8 cellular contexts compared by ENCODE assay signal in the genomic region with DNA sequence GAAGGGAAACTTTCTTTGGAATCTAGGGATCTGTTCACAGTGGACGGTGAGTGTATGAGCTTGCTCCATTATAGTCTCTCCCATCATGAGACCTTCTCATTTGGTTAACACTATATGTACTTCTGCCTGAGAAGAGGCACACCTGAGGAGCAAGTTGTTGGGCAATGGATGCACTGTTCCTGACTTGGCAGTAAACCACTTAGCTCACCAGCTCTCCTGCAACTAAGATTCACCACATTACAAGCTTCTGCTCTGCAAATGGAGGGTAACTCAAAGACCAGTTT. TPM values are rescaled to one million over a fixed set of nuclear protein-coding genes. Genes with fewer than 3 reads are reported as not detected.
DNase-seq lines count a peak whose midpoint lies in the region; ATAC-seq, FAIRE-seq and TF ChIP-seq lines count a peak whose summit lies in the region.

No MANE protein-coding gene starts in this region.

- H4K5ac ChIP-seq in H1 (ENCODE audit: insufficient read length, low read depth, low read length), result no peak overlapping the region

- H2BK12ac ChIP-seq in H1 (ENCODE audit: low read depth, low read length), result no peak overlapping the region; the same call in 1 of the 2 replicates

- peak overlapping the region in 1 of 2 donors; percentile 89 for H3K27ac Mint-ChIP-seq in activated naive CD4-positive, alpha-beta T cell treated with anti-CD3 and anti-CD28 coated beads, Interleukin-2, amount 50 U/mL, for 72 hours

- no peak for DNase-seq in DND-41
- DNase-seq in H1 (ENCODE audit: low read depth in 1 of 2, low spot score in 2 of 2), result no peak
- no peak for DNase-seq in cerebellar cortex (ENCODE audit: low spot score)
- DNase-seq in NCI-H2171 (lab: John Stamatoyannopoulos, UW), result no peak
- DNase-seq in activated naive CD4-positive, alpha-beta T cell treated with anti-CD3 and anti-CD28 coated beads, Interleukin-2, amount 50 U/mL, for 72 hours (ENCODE audit: low spot score in 2 of 2), result no peak
- no peak for DNase-seq in mesenteric fat pad (ENCODE audit: low spot score)

- H3K79me2 ChIP-seq in DND-41 (ENCODE audit: insufficient read depth, low read length), result peaks cover 90% of the 10 kb centered on the region
- no peaks in the 10 kb centered on the region for H3K79me2 ChIP-seq in KMS-11 (ENCODE audit: insufficient read depth, low read depth)
- peaks cover 0 to 72% of the 10 kb centered on the region in 2 experiments; a peak in 3 of 4 replicates for H3K79me2 ChIP-seq in H1 (ENCODE audit: control insufficient read depth in 1 of 2, insufficient read depth in 2 of 2, low read length in 2 of 2)

- TF ChIP-seq EP300 in H1 (IDR thresholded peaks at IDR 0.05; ENCODE audit: borderline replicate concordance in 1 of 2, low read depth in 2 of 2, low read length in 2 of 2), result no peak

- 0 out of 2 replicates have a peak overlapping the region, but pooled peaks have one; percentile 31 for H2AFZ ChIP-seq in DND-41 (ENCODE audit: low read depth, low read length)
- no peak overlapping the region for H2AFZ ChIP-seq in KMS-11 (ENCODE audit: low read depth)
- H2AFZ ChIP-seq in H1 (ENCODE audit: low read length), result no peak overlapping the region

- TF ChIP-seq POLR2A in H1 (IDR thresholded peaks at IDR 0.05; ENCODE audit: control extremely low read depth in 1 of 2, low read depth in 2 of 2, low read length in 2 of 2), result no peak

- H3K36me3 Mint-ChIP-seq in activated naive CD4-positive, alpha-beta T cell treated with anti-CD3 and anti-CD28 coated beads, Interleukin-2, amount 50 U/mL, for 72 hours, result peaks cover 13 to 44% of the 10 kb centered on the region in 2 donors

- peak overlapping the region; percentile 50 for H3K9ac ChIP-seq in DND-41 (ENCODE audit: low read depth, low read length)
- no peak overlapping the region for H3K9ac ChIP-seq in KMS-11
- H3K9ac ChIP-seq in H1 (replicated peaks in 1 of 4; ENCODE audit: extremely low read depth in 1 of 4, low read depth in 3 of 4, low read length in 3 of 4), result no peak overlapping the region

- no peak overlapping the region for H3K23ac ChIP-seq in H1 (ENCODE audit: insufficient read length)

- no peak for TF ChIP-seq RAD21 in H1 (IDR thresholded peaks at IDR 0.05 in 1 of 2, conservative IDR thresholded peaks at IDR 0.05 in 1 of 2; ENCODE audit: low read depth in 2 of 2, low read length in 2 of 2)

- peak overlapping the region; percentile 92 for H3K27ac ChIP-seq in DND-41 (ENCODE audit: low read length)
- H3K27ac ChIP-seq in KMS-11, result peak overlapping the region; percentile 52; the same call in 1 of the 2 replicates
- H3K27ac ChIP-seq in H1 (ENCODE audit: low read depth, low read length), result no peak overlapping the region
- peak overlapping the region; percentile 84 for H3K27ac ChIP-seq in neutrophil

- H2BK15ac ChIP-seq in H1 (ENCODE audit: low read length), result 0 out of 2 replicates have a peak overlapping the region, but pooled peaks have one; percentile 6

- H3K79me1 ChIP-seq in H1 (ENCODE audit: low read depth, low read length), result peaks cover 23% of the 10 kb centered on the region

- H3K4me1 ChIP-seq in DND-41 (ENCODE audit: insufficient read depth, low read length), result peaks cover 40% of the 10 kb centered on the region
- peaks cover 41% of the 10 kb centered on the region for H3K4me1 ChIP-seq in KMS-11 (ENCODE audit: low read depth, poor library complexity, severe bottlenecking)
- H3K4me1 ChIP-seq in H1 (replicated peaks in 1 of 4; ENCODE audit: control insufficient read depth in 3 of 4, insufficient read depth in 4 of 4, low read length in 3 of 4), result peaks cover 10 to 23% (median 13%) of the 10 kb centered on the region in 4 experiments
- peaks cover 29 to 31% of the 10 kb centered on the region in 2 experiments for H3K4me1 ChIP-seq in neutrophil (ENCODE audit: control insufficient read depth in 1 of 2, insufficient read depth in 1 of 2, low read depth in 1 of 2, low read length in 1 of 2)

- H3K9me3 Mint-ChIP-seq in activated naive CD4-positive, alpha-beta T cell treated with anti-CD3 and anti-CD28 coated beads, Interleukin-2, amount 50 U/mL, for 72 hours, result no peaks in the 10 kb centered on the region

- no peak overlapping the region for H2BK20ac ChIP-seq in H1 (ENCODE audit: low read length)

- FAIRE-seq in H1 (lab: Jason Lieb, UNC), result no peak

- no peak overlapping the region for H3K56ac ChIP-seq in H1 (replicated peaks; ENCODE audit: insufficient read length, low read depth, low read length)

- H4K20me1 ChIP-seq in DND-41 (ENCODE audit: insufficient read depth, low read length), result peaks cover 9% of the 10 kb centered on the region; the same call in 1 of the 2 replicates
- H4K20me1 ChIP-seq in KMS-11 (ENCODE audit: insufficient read depth), result no peaks in the 10 kb centered on the region
- peaks cover 3 to 5% of the 10 kb centered on the region in 2 experiments for H4K20me1 ChIP-seq in H1 (replicated peaks in 1 of 2; ENCODE audit: control insufficient read depth in 1 of 2, insufficient read depth in 2 of 2, low read length in 2 of 2)

- no peak overlapping the region for H2BK5ac ChIP-seq in H1 (ENCODE audit: low read depth, low read length)

- H4K91ac ChIP-seq in H1 (replicated peaks; ENCODE audit: insufficient read length, low read length), result no peak overlapping the region

- H3K27me3 ChIP-seq in DND-41 (ENCODE audit: insufficient read depth, low read length, poor library complexity) (no peaks in the 10 kb centered on the region), KMS-11 (ENCODE audit: insufficient read depth, low read depth) (no peaks in the 10 kb centered on the region), H1 (replicated peaks in 1 of 4; ENCODE audit: control insufficient read depth in 3 of 4, extremely low read depth in 1 of 4, insufficient read depth in 3 of 4, low read length in 3 of 4) (no peaks in the 10 kb centered on the region), neutrophil (no peaks in the 10 kb centered on the region)

- TF ChIP-seq CTCF in DND-41 (IDR thresholded peaks at IDR 0.05; ENCODE audit: borderline replicate concordance, extremely low read depth, low read length, poor library complexity, severe bottlenecking), result no peak
- no peak for TF ChIP-seq CTCF in KMS-11 (conservative IDR thresholded peaks at IDR 0.05; ENCODE audit: low read depth, low read length)
- TF ChIP-seq CTCF in H1 (IDR thresholded peaks at IDR 0.05; ENCODE audit: control extremely low read depth in 1 of 3, insufficient read depth in 1 of 3, low read depth in 1 of 3, low read length in 3 of 3), result no peak
- TF ChIP-seq CTCF in neutrophil (IDR thresholded peaks at IDR 0.05), result no peak

- peak overlapping the region; percentile 61 for H3K4me2 ChIP-seq in DND-41 (ENCODE audit: insufficient read depth, low read length)
- peak overlapping the region; percentile 91; the same call in 1 of the 2 replicates for H3K4me2 ChIP-seq in KMS-11
- peak overlapping the region in 1 of 2 experiments; percentile 39; a peak in 1 of 4 replicates for H3K4me2 ChIP-seq in H1 (ENCODE audit: insufficient read depth in 1 of 2, low read depth in 2 of 2, low read length in 2 of 2)

- WGBS in H1 (ENCODE audit: extremely low coverage in 1 of 2, insufficient coverage in 1 of 2, insufficient read length in 1 of 2, insufficient replicate concordance in 2 of 2, low coverage in 1 of 2, low lambda C conversion rate in 2 of 2, missing lambda C conversion rate in 1 of 2), 2 experiments, result 100% methylated on average over 1 of the region's 1 CpG; no CpG with 5 or more reads in 1 of the 2 experiments

- no peak for ATAC-seq in DND-41 (ENCODE audit: insufficient read depth, low read depth)
- no peak for ATAC-seq in activated naive CD4-positive, alpha-beta T cell treated with anti-CD3 and anti-CD28 coated beads, Interleukin-2, amount 50 U/mL, for 72 hours

- POLR2A ChIA-PET in H1 (lab: Charles Lee; ENCODE audit: partially characterized antibody), result interaction anchor here (0.7 to 3.0 kb wide), 8 partner anchors 8 to 108 kb away, joined by 3 to 22 read pairs (median 5); a partner anchor contains a TSS

- H3K36me3 ChIP-seq in DND-41 (ENCODE audit: insufficient read depth, low read length) (peaks cover 5% of the 10 kb centered on the region; the same call in 1 of the 2 replicates), KMS-11 (ENCODE audit: insufficient read depth) (no peaks in the 10 kb centered on the region), H1 (ENCODE audit: control insufficient read depth in 2 of 4, insufficient read depth in 4 of 4, low read length in 3 of 4) (no peaks in the 10 kb centered on the region; a peak in 1 of 8 replicates), neutrophil (no peaks in the 10 kb centered on the region)

- H2AK5ac ChIP-seq in H1 (ENCODE audit: low read depth, low read length), result no peak overlapping the region

- H3K9me3 ChIP-seq in DND-41 (ENCODE audit: insufficient read depth, low read length, severe bottlenecking) (no peaks in the 10 kb centered on the region), H1 (ENCODE audit: insufficient read depth in 2 of 2, low read depth in 1 of 2, low read length in 1 of 2) (no peaks in the 10 kb centered on the region), neutrophil (no peaks in the 10 kb centered on the region)

- no peak overlapping the region for H3K14ac ChIP-seq in H1 (ENCODE audit: insufficient read length)

- H2BK120ac ChIP-seq in H1 (replicated peaks; ENCODE audit: low read depth, low read length), result no peak overlapping the region

- no peak overlapping the region for H3K18ac ChIP-seq in H1 (ENCODE audit: extremely low read depth, low read length)

- no peak overlapping the region for H4K8ac ChIP-seq in H1 (ENCODE audit: extremely low read depth, insufficient read depth, low read length)

- H3K4ac ChIP-seq in H1 (replicated peaks; ENCODE audit: insufficient read length, low read depth, low read length), result no peak overlapping the region

- peak overlapping the region in 1 of 2 experiments; percentile 41; a peak in 2 of 4 replicates for H3K4me3 ChIP-seq in DND-41 (ENCODE audit: low read depth in 1 of 2, low read length in 2 of 2)
- H3K4me3 ChIP-seq in KMS-11 (IDR thresholded peaks at IDR 0.05; ENCODE audit: insufficient read depth, low read depth, low read length), result no peak overlapping the region
- no peak overlapping the region for H3K4me3 ChIP-seq in H1 (ENCODE audit: extremely low read depth in 1 of 4, insufficient read depth in 2 of 4, low read depth in 3 of 4, low read length in 4 of 4)
- peak overlapping the region; percentile 70 for H3K4me3 ChIP-seq in neutrophil (ENCODE audit: low read depth in 1 of 2, low read length in 1 of 2)

- CTCF ChIA-PET in H1 (lab: Charles Lee; ENCODE audit: partially characterized antibody), result interaction anchor here (0.6 to 3.8 kb wide), 15 partner anchors 8 to 116 kb away, joined by 3 to 33 read pairs (median 4); a partner anchor contains a TSS

- H3K23me2 ChIP-seq in H1 (ENCODE audit: low read depth, low read length), result no peaks in the 10 kb centered on the region

RNA-seq across cellular contexts. Expression of a gene that starts 10.2 kb away (rescaled TPM):
- 261 and 285 TPM in 2 replicates for total RNA-seq in H1 (2021; fragmentation: NEBNext Ultra II Directional; extraction: Animal tissue kit (Norgen Biotek cat#: 25700))
- 57.6 and 59.8 TPM in 2 replicates for polyA plus RNA-seq in H1 (2011; rRNA removed)
- polyA plus RNA-seq in H1 (2011; cell fraction: cytosol; rRNA removed), result 58.6 TPM
- 249 TPM for polyA plus RNA-seq in H1 (2011; cell fraction: nucleus; rRNA removed)
- polyA plus RNA-seq in H1 (2012, experiment 1 of 2), result 118 to 148 TPM (median 133 TPM) in 4 replicates
- 7.3 TPM for polyA plus RNA-seq in H1 (2012, experiment 2 of 2)
- 141 TPM for polyA plus RNA-seq in H1 (2013, experiment 1 of 2)
- 133 TPM for polyA plus RNA-seq in H1 (2013, experiment 2 of 2)
- 265 and 314 TPM in 2 replicates for polyA minus RNA-seq in H1 (2011; rRNA and poly(A)+ RNA removed)
- 150 TPM for polyA minus RNA-seq in H1 (2011; cell fraction: cytosol; rRNA and poly(A)+ RNA removed)
- 618 TPM for polyA minus RNA-seq in H1 (2011; cell fraction: nucleus; rRNA and poly(A)+ RNA removed)
- total RNA-seq in activated naive CD4-positive, alpha-beta T cell treated with anti-CD3 and anti-CD28 coated beads, Interleukin-2, amount 50 U/mL, for 72 hours, result 100 to 1,000 TPM; 355 to 400 TPM
- total RNA-seq in mesenteric fat pad, result 386 TPM

Comparison
In these comparisons a context has a peak if more than half of its experiments do, and no peak if none do; other contexts are left out.
1. H3K4me3 ChIP-seq: peak in neutrophil (2 of 2); none in KMS-11 (single experiment) and H1 (0 of 4).